Comparison of ENCODE assay signal across 28 cellular contexts in the genomic region with DNA sequence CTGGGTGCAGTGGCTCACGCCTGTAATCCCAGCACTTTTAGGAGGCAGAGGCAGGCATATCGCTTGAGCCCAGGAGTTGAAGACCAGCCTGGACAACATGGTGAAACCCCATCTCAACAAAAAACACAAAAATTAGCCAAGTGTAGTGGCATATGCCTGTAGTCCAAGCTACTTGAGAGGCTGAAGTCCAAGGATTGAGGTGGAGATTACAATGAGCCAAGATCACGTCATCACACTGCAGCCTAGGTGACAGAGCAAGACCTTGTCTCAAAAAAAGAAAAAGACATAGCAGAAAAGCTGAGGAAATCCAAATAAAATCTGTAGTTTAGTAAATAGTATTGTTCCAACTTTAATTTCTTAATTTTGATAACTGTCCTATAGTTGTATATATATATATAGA.
"Had no signal": no experiment of that assay in that cellular context is flagged by ENCODE, and none has a peak within 500 bp of the region (broad histone marks: within the 10 kb centered on the region; RNA-seq: fewer than 3 reads in every experiment).

No MANE protein-coding gene starts in this region.

- H3K27ac ChIP-seq: ascending aorta, brain microvascular endothelial cell, coronary artery, dorsolateral prefrontal cortex had no signal

- H3K27me3 ChIP-seq: ascending aorta, brain microvascular endothelial cell, dorsolateral prefrontal cortex had no signal

- H3K36me3 ChIP-seq: ascending aorta, brain microvascular endothelial cell had no signal

- H3K4me3 ChIP-seq: ascending aorta, coronary artery, dorsolateral prefrontal cortex had no signal

- H3K4me1 ChIP-seq: ascending aorta had no signal

- ATAC-seq: activated CD4-positive, alpha-beta T cell treated with anti-CD3 and anti-CD28 coated beads for 36 hours; activated CD8-positive, alpha-beta memory T cell treated with anti-CD3 and anti-CD28 coated beads, Interleukin-2, amount 10 ng/mL, durations not matched to agents 7 days and 5 days; activated CD8-positive, alpha-beta T cell treated with anti-CD3 and anti-CD28 coated beads, Interleukin-2, amount 10 ng/mL, durations not matched to agents 7 days and 5 days; activated naive CD4-positive, alpha-beta T cell treated with anti-CD3 and anti-CD28 coated beads, Interleukin-2, amount 50 U/mL, for 72 hours; activated T-cell treated with anti-CD3 and anti-CD28 coated beads, Interleukin-2, amount 50 U/mL, for 72 hours; esophagus mucosa; T-helper 17 cell had no signal

- H3K9me3 ChIP-seq: ascending aorta had no signal

- FAIRE-seq: bronchial epithelial cell, frontal cortex had no signal

- DNase-seq: activated CD4-positive, alpha-beta memory T cell treated with anti-CD3 and anti-CD28 coated beads for 36 hours; activated CD4-positive, alpha-beta T cell treated with anti-CD3 and anti-CD28 coated beads for 36 hours; activated CD4-positive, alpha-beta T cell treated with anti-CD3 and anti-CD28 coated beads, Interleukin-2, amount 10 ng/mL, durations not matched to agents 24 days and 14 days; activated CD4-positive, CD25-positive, alpha-beta regulatory T cell; activated CD4-positive, CD25-positive, alpha-beta regulatory T cell treated with anti-CD3 and anti-CD28 coated beads, Interleukin-2, amount 50 U/mL, for 72 hours; activated CD8-positive, alpha-beta memory T cell treated with anti-CD3 and anti-CD28 coated beads, Interleukin-2, amount 10 ng/mL, durations not matched to agents 7 days and 5 days; activated CD8-positive, alpha-beta memory T cell treated with anti-CD3 and anti-CD28 coated beads, Interleukin-2, amount 50 U/mL, for 4 hours; activated CD8-positive, alpha-beta T cell treated with anti-CD3 and anti-CD28 coated beads, Interleukin-2, amount 10 ng/mL, durations not matched to agents 7 days and 5 days; activated gamma-delta T cell; activated naive CD4-positive, alpha-beta T cell; activated naive CD4-positive, alpha-beta T cell treated with anti-CD3 and anti-CD28 coated beads, Interleukin-2, amount 10 ng/mL, durations not matched to agents 7 days and 5 days; activated naive CD8-positive, alpha-beta T cell treated with anti-CD3 and anti-CD28 coated beads, Interleukin-2, amount 10 ng/mL, durations not matched to agents 7 days and 5 days; activated T-cell treated with anti-CD3 and anti-CD28 coated beads, Interleukin-2, amount 50 U/mL, for 1 hour; activated T-cell treated with anti-CD3 and anti-CD28 coated beads, Interleukin-2, amount 50 U/mL, for 72 hours; brain microvascular endothelial cell; dorsolateral prefrontal cortex; effector memory CD4-positive, alpha-beta T cell; endodermal cell; foreskin fibroblast; head of caudate nucleus; T-helper 17 cell; T1000 had no signal
